Comparison of ENCODE assay signal across 14 cellular contexts in the genomic region with DNA sequence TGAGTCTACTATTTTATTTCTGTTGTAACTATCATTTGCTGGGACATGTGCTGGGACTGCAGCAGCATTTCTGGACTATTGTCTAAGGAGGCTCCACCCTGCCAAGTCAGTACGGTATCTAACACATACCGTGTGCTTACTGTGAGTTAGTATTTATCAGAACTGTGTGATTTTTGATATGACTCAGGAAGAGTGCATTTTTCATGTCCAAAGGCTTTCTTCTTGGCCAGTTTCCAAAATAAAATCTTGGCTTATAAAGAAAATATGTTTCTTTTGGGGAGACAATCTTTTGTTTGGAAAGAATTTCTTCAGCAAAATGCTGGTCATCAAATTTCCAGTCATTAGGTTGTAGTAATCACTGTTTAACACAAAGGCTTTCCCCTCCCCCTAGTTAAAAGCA. TPM values are rescaled to one million over a fixed set of nuclear protein-coding genes. Genes with fewer than 3 reads are reported as not detected.
A peak's percentile ranks its signal among the peaks of the same experiment; 100 is the strongest.
DNase-seq lines count a peak whose midpoint lies in the region; ATAC-seq, FAIRE-seq and TF ChIP-seq lines count a peak whose summit lies in the region.
"Had no signal": no experiment of that assay in that cellular context is flagged by ENCODE, and none has a peak within 500 bp of the region (broad histone marks: within the 10 kb centered on the region; RNA-seq: fewer than 3 reads in every experiment).

No MANE protein-coding gene starts in this region.

- no peak overlapping the region for H2AFZ ChIP-seq in PC-3 (ENCODE audit: low read length)

- H3K4me3 ChIP-seq in PC-3 (ENCODE audit: low read length) (no peak overlapping the region), lower lobe of right lung (no peak overlapping the region)

- TF ChIP-seq CTCF in PC-3 (conservative IDR thresholded peaks at IDR 0.05; ENCODE audit: low read depth, low read length) = no peak
- no peak for TF ChIP-seq CTCF in lower lobe of right lung (IDR thresholded peaks at IDR 0.05)

- H3K79me2 ChIP-seq in PC-3 (ENCODE audit: low read length) = peaks cover 46% of the 10 kb centered on the region

- peaks cover 12% of the 10 kb centered on the region for H3F3A ChIP-seq in PC-3 (ENCODE audit: low read length, unreplicated experiment)

- POLR2A ChIA-PET in PC-3 (lab: Charles Lee; ENCODE audit: unreplicated experiment) = no interaction called here

- no TSS peak for BruUV-seq in PC-3 (replicated peaks; lab: Mats Ljungman, UMichigan)

- no peak for FAIRE-seq in HTR-8/SVneo (lab: Jason Lieb, UNC)

- peak overlapping the region; percentile 14 for H3K9ac ChIP-seq in PC-3 (ENCODE audit: low read length)

- H3K4me1 ChIP-seq in PC-3 (ENCODE audit: insufficient read depth, low read length) (peaks cover 40% of the 10 kb centered on the region), lower lobe of right lung (peaks cover 10% of the 10 kb centered on the region)

- peaks cover 36% of the 10 kb centered on the region for H3K36me3 ChIP-seq in PC-3 (ENCODE audit: low read depth, low read length)
- H3K36me3 ChIP-seq in lower lobe of right lung = peaks cover 62% of the 10 kb centered on the region

- H3K27ac ChIP-seq in PC-3 (ENCODE audit: low read length) = peak overlapping the region; percentile 97
- H3K27ac ChIP-seq in lower lobe of right lung = peak overlapping the region; percentile 4

- peak overlapping the region; percentile 46 for H3K4me2 ChIP-seq in PC-3 (ENCODE audit: low read length)

- no peaks in the 10 kb centered on the region for H3K27me3 ChIP-seq in PC-3 (ENCODE audit: low read length)
- H3K27me3 ChIP-seq in lower lobe of right lung (ENCODE audit: low read depth) = no peaks in the 10 kb centered on the region

- intact Hi-C loops in PC-3 (cut with micrococcal nuclease) = loop anchor here (10.0 kb wide), 1 partner anchor 54 kb away; no protein-coding TSS in a partner anchor
- intact Hi-C loops in lower lobe of right lung (cut with DNase I) = no loop called here

- H4K20me1 ChIP-seq in PC-3 (ENCODE audit: low read length) = no peaks in the 10 kb centered on the region

- no peaks in the 10 kb centered on the region for H3K9me2 ChIP-seq in PC-3 (replicated peaks; ENCODE audit: low read length)

- peak; percentile 19; the same call in 1 of the 2 replicates for ATAC-seq in PC-3
- ATAC-seq in lower lobe of right lung = no peak
- ATAC-seq: stimulated activated memory B cell treated with anti-CD40 and anti-IgM and Interleukin-4, amounts not matched to agents 10 μg/mL and 1 μg/mL and 100 μg/mL, for 72 hours had no signal

- peak; percentile 66 for DNase-seq in EL
- DNase-seq in PC-3 = peak; percentile 60
- DNase-seq in dedifferentiated amniotic fluid mesenchymal stem cell (ENCODE audit: extremely low spot score) = peak; percentile 34
- DNase-seq in lower lobe of right lung = no peak
- no peak for DNase-seq in HTR-8/SVneo (ENCODE audit: insufficient read length, low spot score)
- no peak for DNase-seq in SIG-M5 (lab: John Stamatoyannopoulos, UW)
- DNase-seq in Ammon's horn (ENCODE audit: low spot score) = no peak
- DNase-seq in COR-L47 (lab: John Stamatoyannopoulos, UW) = no peak
- DNase-seq: activated CD4-positive, alpha-beta memory T cell treated with anti-CD3 and anti-CD28 coated beads, Interleukin-2, amount 10 ng/mL, durations not matched to agents 7 days and 5 days; CD4-positive, alpha-beta memory T cell; effector CD8-positive, alpha-beta T cell; NCI-H1436 treated with DMSO at 0.1 percent for 48 hours; stimulated activated CD4-positive, alpha-beta T cell treated with anti-CD3 and anti-CD28 coated beads, Interleukin-15, amount 100 ng/mL, for 24 hours had no signal

- H3K9me3 ChIP-seq in PC-3 (ENCODE audit: low read length) (no peaks in the 10 kb centered on the region), lower lobe of right lung (no peaks in the 10 kb centered on the region)

- CTCF ChIA-PET in PC-3 (lab: Charles Lee) = no interaction called here

RNA-seq across cellular contexts. Expression of a gene that starts 11.6 kb away (rescaled TPM):
- 50.4 and 54.4 TPM in 2 replicates for total RNA-seq in PC-3 (2014; rRNA removed)
- total RNA-seq in lower lobe of right lung = 89.4 TPM

Comparison
In these comparisons a context has a peak if more than half of its experiments do, and no peak if none do; other contexts are left out.
1. DNase-seq: peak in EL (single experiment), PC-3 (single experiment) and dedifferentiated amniotic fluid mesenchymal stem cell (single experiment); none in lower lobe of right lung (single experiment), HTR-8/SVneo (single experiment), SIG-M5 (single experiment), Ammon's horn (single experiment) and COR-L47 (single experiment).